Comparison of ENCODE assay signal across 27 cellular contexts in the genomic region with DNA sequence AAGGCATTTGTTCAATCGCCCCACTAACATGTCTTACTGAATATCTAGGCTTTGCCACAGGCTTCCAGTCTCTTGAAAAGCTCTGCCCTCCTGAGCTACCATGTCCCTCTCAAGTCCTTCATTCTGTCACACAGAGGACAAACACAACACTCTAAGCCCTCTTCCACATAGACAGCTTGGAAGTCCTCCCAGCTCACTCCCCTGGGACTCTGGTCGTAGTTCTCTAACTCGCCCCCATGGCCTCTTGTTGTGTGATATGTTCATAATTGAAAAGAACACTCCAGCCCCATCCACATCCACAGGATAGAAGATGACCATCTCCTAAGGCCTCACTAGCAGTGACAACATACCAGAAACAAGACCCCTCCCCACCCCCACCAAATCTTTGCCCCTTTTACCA. TPM values are rescaled to one million over a fixed set of nuclear protein-coding genes. Genes with fewer than 3 reads are reported as not detected.
"Had no signal": no experiment of that assay in that cellular context is flagged by ENCODE, and none has a peak within 500 bp of the region (broad histone marks: within the 10 kb centered on the region; RNA-seq: fewer than 3 reads in every experiment).

No MANE protein-coding gene starts in this region.

- H3K27ac Mint-ChIP-seq: activated CD4-positive, alpha-beta memory T cell treated with anti-CD3 and anti-CD28 coated beads for 36 hours; activated CD4-positive, alpha-beta T cell treated with anti-CD3 and anti-CD28 coated beads, Interleukin-2, amount 10 ng/mL, durations not matched to agents 24 days and 14 days; activated naive CD8-positive, alpha-beta T cell treated with anti-CD3 and anti-CD28 coated beads for 36 hours; activated T-helper 2 cell treated with anti-CD3 and anti-CD28 coated beads, Interferon-gamma antibody, Interleukin-2, Interleukin-4, amounts not matched to agents 10 μg/mL and 5 μg/mL and 100 μg/mL, durations not matched to agents 14 hours and 24 hours and 36 hours; nephron; stimulated activated naive B cell treated with anti-CD40 and anti-IgM and Interleukin-4, amounts not matched to agents 10 μg/mL and 1 μg/mL and 100 μg/mL, for 72 hours; T-helper 17 cell had no signal

- H3K9me3 ChIP-seq: adrenal gland, body of pancreas, left lung, sigmoid colon, testis, transverse colon had no signal

- H3K9me3 Mint-ChIP-seq: activated CD4-positive, alpha-beta memory T cell treated with anti-CD3 and anti-CD28 coated beads for 36 hours; activated CD4-positive, alpha-beta T cell treated with anti-CD3 and anti-CD28 coated beads, Interleukin-2, amount 10 ng/mL, durations not matched to agents 24 days and 14 days; activated naive CD8-positive, alpha-beta T cell treated with anti-CD3 and anti-CD28 coated beads for 36 hours; activated T-cell treated with anti-CD3 and anti-CD28 coated beads, Interleukin-2, amount 50 U/mL, for 4 hours; activated T-helper 2 cell treated with anti-CD3 and anti-CD28 coated beads, Interferon-gamma antibody, Interleukin-2, Interleukin-4, amounts not matched to agents 10 μg/mL and 5 μg/mL and 100 μg/mL, durations not matched to agents 14 hours and 24 hours and 36 hours; nephron; stimulated activated naive B cell treated with anti-CD40 and anti-IgM and Interleukin-4, amounts not matched to agents 10 μg/mL and 1 μg/mL and 100 μg/mL, for 72 hours had no signal

- H3K36me3 ChIP-seq: adrenal gland, sigmoid colon, transverse colon had no signal

- ATAC-seq: activated T-cell treated with anti-CD3 and anti-CD28 coated beads, Interleukin-2, amount 50 U/mL, for 4 hours; body of pancreas; left lung; stimulated activated naive B cell treated with anti-CD40 and anti-IgM and Interleukin-4, amounts not matched to agents 10 μg/mL and 1 μg/mL and 100 μg/mL, for 72 hours; T-helper 17 cell had no signal

- H3K4me1 Mint-ChIP-seq: activated naive CD8-positive, alpha-beta T cell treated with anti-CD3 and anti-CD28 coated beads for 36 hours; nephron; stimulated activated naive B cell treated with anti-CD40 and anti-IgM and Interleukin-4, amounts not matched to agents 10 μg/mL and 1 μg/mL and 100 μg/mL, for 72 hours had no signal

- H3K27me3 ChIP-seq: adrenal gland, body of pancreas, cardiac muscle cell, dorsolateral prefrontal cortex, left lung, sigmoid colon, testis, transverse colon had no signal

- H3K4me3 Mint-ChIP-seq: activated CD4-positive, alpha-beta memory T cell treated with anti-CD3 and anti-CD28 coated beads for 36 hours; activated CD4-positive, alpha-beta T cell treated with anti-CD3 and anti-CD28 coated beads, Interleukin-2, amount 10 ng/mL, durations not matched to agents 24 days and 14 days; activated naive CD8-positive, alpha-beta T cell treated with anti-CD3 and anti-CD28 coated beads for 36 hours; activated T-cell treated with anti-CD3 and anti-CD28 coated beads, Interleukin-2, amount 50 U/mL, for 4 hours; nephron; stimulated activated naive B cell treated with anti-CD40 and anti-IgM and Interleukin-4, amounts not matched to agents 10 μg/mL and 1 μg/mL and 100 μg/mL, for 72 hours; T-helper 17 cell had no signal

- DNase-seq: activated CD4-positive, alpha-beta memory T cell treated with anti-CD3 and anti-CD28 coated beads for 36 hours; activated CD4-positive, alpha-beta T cell treated with anti-CD3 and anti-CD28 coated beads, Interleukin-2, amount 10 ng/mL, durations not matched to agents 24 days and 14 days; activated CD4-positive, CD25-positive, alpha-beta regulatory T cell treated with anti-CD3 and anti-CD28 coated beads, Interleukin-2, amount 50 U/mL, for 72 hours; activated naive CD4-positive, alpha-beta T cell; activated naive CD8-positive, alpha-beta T cell treated with anti-CD3 and anti-CD28 coated beads for 36 hours; activated T-cell treated with anti-CD3 and anti-CD28 coated beads, Interleukin-2, amount 50 U/mL, for 4 hours; aorta; body of pancreas; dorsolateral prefrontal cortex; effector memory CD4-positive, alpha-beta T cell; erythroblast; head of caudate nucleus; kidney glomerular epithelial cell; left lung; sigmoid colon; small intestine; stimulated activated naive B cell treated with anti-CD40 and anti-IgM and Interleukin-4, amounts not matched to agents 10 μg/mL and 1 μg/mL and 100 μg/mL, for 72 hours; T-helper 17 cell; T1000; testis; transverse colon; WERI-Rb-1 had no signal

- H3K4me3 ChIP-seq: adrenal gland, body of pancreas, cardiac muscle cell, coronary artery, dorsolateral prefrontal cortex, left lung, sigmoid colon, testis, transverse colon had no signal

- H3K27me3 Mint-ChIP-seq: activated CD4-positive, alpha-beta memory T cell treated with anti-CD3 and anti-CD28 coated beads for 36 hours; activated CD4-positive, alpha-beta T cell treated with anti-CD3 and anti-CD28 coated beads, Interleukin-2, amount 10 ng/mL, durations not matched to agents 24 days and 14 days; activated naive CD8-positive, alpha-beta T cell treated with anti-CD3 and anti-CD28 coated beads for 36 hours; stimulated activated naive B cell treated with anti-CD40 and anti-IgM and Interleukin-4, amounts not matched to agents 10 μg/mL and 1 μg/mL and 100 μg/mL, for 72 hours; T-helper 17 cell had no signal

- H3K4me1 ChIP-seq: adrenal gland, body of pancreas, left lung, sigmoid colon, testis, transverse colon had no signal

- H3K27ac ChIP-seq: adrenal gland, body of pancreas, cardiac muscle cell, coronary artery, dorsolateral prefrontal cortex, left lung, sigmoid colon, testis, transverse colon, WERI-Rb-1 had no signal

RNA-seq across cellular contexts. Expression of a gene that starts 37.9 kb away (rescaled TPM):
- total RNA-seq: body of pancreas had no signal
